In the genomic region with DNA sequence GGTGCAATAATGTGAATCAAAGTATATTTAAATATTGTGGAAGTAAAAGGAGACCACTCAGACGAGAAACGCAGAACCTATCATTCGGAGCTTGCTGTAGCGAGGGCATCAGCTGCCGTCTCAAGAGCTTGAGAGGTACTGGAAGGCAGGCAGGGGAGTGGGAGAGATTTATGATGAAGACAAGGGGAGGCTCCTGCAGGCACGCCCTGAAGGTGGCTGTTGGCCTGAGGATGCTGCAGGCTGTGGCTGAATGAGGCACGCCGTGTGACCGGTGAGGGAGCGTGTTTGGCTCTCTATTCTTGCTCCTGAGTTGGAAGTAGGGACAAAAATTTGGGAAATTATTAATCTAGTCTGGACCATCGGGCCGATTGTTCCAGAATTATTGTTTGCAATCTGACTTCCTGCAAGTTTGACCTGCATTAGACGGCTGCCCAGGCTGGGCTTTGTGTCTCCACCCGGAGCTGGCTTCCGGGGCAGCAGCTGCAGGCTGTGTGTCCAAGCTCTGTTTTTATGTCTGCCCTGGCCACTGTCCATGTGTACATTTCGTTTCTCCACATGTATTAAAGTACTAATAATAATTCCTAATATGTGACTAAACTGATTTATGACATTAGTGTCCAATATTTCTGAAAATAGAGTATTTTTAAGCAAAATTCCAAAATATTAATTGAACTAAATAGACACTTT, we compare ENCODE assay signal across 11 cellular contexts.
DNase-seq lines count a peak whose midpoint lies in the region; ATAC-seq, FAIRE-seq and TF ChIP-seq lines count a peak whose summit lies in the region.
"Had no signal": no experiment of that assay in that cellular context is flagged by ENCODE, and none has a peak within 500 bp of the region (broad histone marks: within the 10 kb centered on the region; RNA-seq: fewer than 3 reads in every experiment).

No MANE protein-coding gene starts in this region.

- POLR2A ChIA-PET in WTC11 (lab: Charles Lee), result interaction anchor here (0.9 kb wide), 1 partner anchor 30 kb away, joined by 3 read pairs; no protein-coding TSS in a partner anchor

- peak; percentile 38 for DNase-seq in AG08396 (ENCODE audit: low spot score)
- no peak for DNase-seq in WTC11 (ENCODE audit: low spot score)
- peak; percentile 74 to 81 (median 78) for DNase-seq in heart left ventricle
- peak; percentile 87 for DNase-seq in posterior vena cava (ENCODE audit: low spot score)
- no peak for DNase-seq in stimulated activated naive B cell treated with anti-CD40 and anti-IgM and Interleukin-4, amounts not matched to agents 10 μg/mL and 1 μg/mL and 100 μg/mL, for 72 hours
- DNase-seq in GM12892 (ENCODE audit: insufficient read length), result no peak
- DNase-seq: stimulated activated naive CD4-positive, alpha-beta T cell had no signal

- ATAC-seq in WTC11 (0 out of 2 replicates have a peak, but pooled peaks have one; percentile 20), heart left ventricle (peak; percentile 69 to 82 (median 78)), GM21360 (IDR thresholded peaks at IDR 0.05; ENCODE audit: unreplicated experiment) (no peak), HG03196 (IDR thresholded peaks at IDR 0.05; ENCODE audit: unreplicated experiment) (no peak)
- ATAC-seq in stimulated activated naive B cell treated with anti-CD40 and anti-IgM and Interleukin-4, amounts not matched to agents 10 μg/mL and 1 μg/mL and 100 μg/mL, for 72 hours (replicated peaks), result no peak

- FAIRE-seq in GM12892 (lab: Jason Lieb, UNC), result no peak

- H3K9me3 ChIP-seq in heart left ventricle, result no peaks in the 10 kb centered on the region
- H3K9me3 ChIP-seq: neutrophil had no signal

- H3K4me1 ChIP-seq in heart left ventricle, result peaks cover 3 to 36% (median 23%) of the 10 kb centered on the region in 12 donors
- H3K4me1 ChIP-seq: BLaER1 had no signal

- H3K27ac ChIP-seq in heart left ventricle, result peak overlapping the region; percentile 70 to 93 (median 88)
- H3K27ac ChIP-seq: BLaER1, neutrophil had no signal

- CTCF ChIA-PET in WTC11 (lab: Charles Lee), result interaction anchor here (1.0 kb wide), 1 partner anchor 61 kb away, joined by 3 read pairs; no protein-coding TSS in a partner anchor

- no peak overlapping the region for H3K27ac Mint-ChIP-seq in WTC11
- no peak overlapping the region for H3K27ac Mint-ChIP-seq in stimulated activated naive B cell treated with anti-CD40 and anti-IgM and Interleukin-4, amounts not matched to agents 10 μg/mL and 1 μg/mL and 100 μg/mL, for 72 hours

- TF ChIP-seq CTCF in WTC11 (IDR thresholded peaks at IDR 0.05) (no peak), heart left ventricle (IDR thresholded peaks at IDR 0.05) (no peak)

- WGBS in heart left ventricle, 4 donors, result 42 to 56% (median 49%) methylated on average over 16 of the region's 16 CpGs

- TF ChIP-seq POLR2A in heart left ventricle (IDR thresholded peaks at IDR 0.05) (no peak), GM12892 (IDR thresholded peaks at IDR 0.05; ENCODE audit: low read depth, low read length) (no peak)

- no peaks in the 10 kb centered on the region for H3K9me3 Mint-ChIP-seq in WTC11
- H3K9me3 Mint-ChIP-seq in stimulated activated naive B cell treated with anti-CD40 and anti-IgM and Interleukin-4, amounts not matched to agents 10 μg/mL and 1 μg/mL and 100 μg/mL, for 72 hours, result peaks cover 5 to 8% of the 10 kb centered on the region in 2 donors

- intact Hi-C loops in heart left ventricle (cut with DNase I) (loop anchor here in 5 of 10 donors (1.0 to 10.0 kb wide), 7 partner anchors 41 to 293 kb away; a partner anchor contains a TSS), posterior vena cava (cut with DNase I) (no loop called here)

- H3K4me3 ChIP-seq in heart left ventricle, result peak overlapping the region in 6 of 12 donors; percentile 1 to 17 (median 5)
- H3K4me3 ChIP-seq: BLaER1 had no signal

- no peaks in the 10 kb centered on the region for H3K36me3 Mint-ChIP-seq in WTC11
- no peaks in the 10 kb centered on the region for H3K36me3 Mint-ChIP-seq in stimulated activated naive B cell treated with anti-CD40 and anti-IgM and Interleukin-4, amounts not matched to agents 10 μg/mL and 1 μg/mL and 100 μg/mL, for 72 hours

- no peaks in the 10 kb centered on the region for H3K27me3 ChIP-seq in heart left ventricle
- H3K27me3 ChIP-seq: BLaER1, neutrophil had no signal

- no peak overlapping the region for H3K4me3 Mint-ChIP-seq in WTC11
- no peak overlapping the region for H3K4me3 Mint-ChIP-seq in stimulated activated naive B cell treated with anti-CD40 and anti-IgM and Interleukin-4, amounts not matched to agents 10 μg/mL and 1 μg/mL and 100 μg/mL, for 72 hours

- H3K27me3 Mint-ChIP-seq in WTC11 (ENCODE audit: low read depth), result no peaks in the 10 kb centered on the region
- peaks cover 13 to 14% of the 10 kb centered on the region in 2 donors for H3K27me3 Mint-ChIP-seq in stimulated activated naive B cell treated with anti-CD40 and anti-IgM and Interleukin-4, amounts not matched to agents 10 μg/mL and 1 μg/mL and 100 μg/mL, for 72 hours

- H3K36me3 ChIP-seq in heart left ventricle, result no peaks in the 10 kb centered on the region
- H3K36me3 ChIP-seq: BLaER1, neutrophil had no signal

- H3K4me1 Mint-ChIP-seq in WTC11, result peaks cover 17% of the 10 kb centered on the region
- H3K4me1 Mint-ChIP-seq in stimulated activated naive B cell treated with anti-CD40 and anti-IgM and Interleukin-4, amounts not matched to agents 10 μg/mL and 1 μg/mL and 100 μg/mL, for 72 hours, result peaks cover 4 to 7% of the 10 kb centered on the region in 2 donors

TF ChIP-seq in WTC11, 78 proteins besides CTCF, POLR2A, EP300 and RAD21:
- TF ChIP-seq, protein P1, sequence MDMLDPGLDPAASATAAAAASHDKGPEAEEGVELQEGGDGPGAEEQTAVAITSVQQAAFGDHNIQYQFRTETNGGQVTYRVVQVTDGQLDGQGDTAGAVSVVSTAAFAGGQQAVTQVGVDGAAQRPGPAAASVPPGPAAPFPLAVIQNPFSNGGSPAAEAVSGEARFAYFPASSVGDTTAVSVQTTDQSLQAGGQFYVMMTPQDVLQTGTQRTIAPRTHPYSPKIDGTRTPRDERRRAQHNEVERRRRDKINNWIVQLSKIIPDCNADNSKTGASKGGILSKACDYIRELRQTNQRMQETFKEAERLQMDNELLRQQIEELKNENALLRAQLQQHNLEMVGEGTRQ (CRISPR knock-in tag; IDR thresholded peaks at IDR 0.05), result no peak
- TF ChIP-seq, protein P2, sequence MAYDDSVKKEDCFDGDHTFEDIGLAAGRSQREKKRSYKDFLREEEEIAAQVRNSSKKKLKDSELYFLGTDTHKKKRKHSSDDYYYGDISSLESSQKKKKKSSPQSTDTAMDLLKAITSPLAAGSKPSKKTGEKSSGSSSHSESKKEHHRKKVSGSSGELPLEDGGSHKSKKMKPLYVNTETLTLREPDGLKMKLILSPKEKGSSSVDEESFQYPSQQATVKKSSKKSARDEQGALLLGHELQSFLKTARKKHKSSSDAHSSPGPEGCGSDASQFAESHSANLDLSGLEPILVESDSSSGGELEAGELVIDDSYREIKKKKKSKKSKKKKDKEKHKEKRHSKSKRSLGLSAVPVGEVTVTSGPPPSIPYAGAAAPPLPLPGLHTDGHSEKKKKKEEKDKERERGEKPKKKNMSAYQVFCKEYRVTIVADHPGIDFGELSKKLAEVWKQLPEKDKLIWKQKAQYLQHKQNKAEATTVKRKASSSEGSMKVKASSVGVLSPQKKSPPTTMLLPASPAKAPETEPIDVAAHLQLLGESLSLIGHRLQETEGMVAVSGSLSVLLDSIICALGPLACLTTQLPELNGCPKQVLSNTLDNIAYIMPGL (CRISPR knock-in tag; IDR thresholded peaks at IDR 0.05), result no peak
- TF ChIP-seq, protein P3, sequence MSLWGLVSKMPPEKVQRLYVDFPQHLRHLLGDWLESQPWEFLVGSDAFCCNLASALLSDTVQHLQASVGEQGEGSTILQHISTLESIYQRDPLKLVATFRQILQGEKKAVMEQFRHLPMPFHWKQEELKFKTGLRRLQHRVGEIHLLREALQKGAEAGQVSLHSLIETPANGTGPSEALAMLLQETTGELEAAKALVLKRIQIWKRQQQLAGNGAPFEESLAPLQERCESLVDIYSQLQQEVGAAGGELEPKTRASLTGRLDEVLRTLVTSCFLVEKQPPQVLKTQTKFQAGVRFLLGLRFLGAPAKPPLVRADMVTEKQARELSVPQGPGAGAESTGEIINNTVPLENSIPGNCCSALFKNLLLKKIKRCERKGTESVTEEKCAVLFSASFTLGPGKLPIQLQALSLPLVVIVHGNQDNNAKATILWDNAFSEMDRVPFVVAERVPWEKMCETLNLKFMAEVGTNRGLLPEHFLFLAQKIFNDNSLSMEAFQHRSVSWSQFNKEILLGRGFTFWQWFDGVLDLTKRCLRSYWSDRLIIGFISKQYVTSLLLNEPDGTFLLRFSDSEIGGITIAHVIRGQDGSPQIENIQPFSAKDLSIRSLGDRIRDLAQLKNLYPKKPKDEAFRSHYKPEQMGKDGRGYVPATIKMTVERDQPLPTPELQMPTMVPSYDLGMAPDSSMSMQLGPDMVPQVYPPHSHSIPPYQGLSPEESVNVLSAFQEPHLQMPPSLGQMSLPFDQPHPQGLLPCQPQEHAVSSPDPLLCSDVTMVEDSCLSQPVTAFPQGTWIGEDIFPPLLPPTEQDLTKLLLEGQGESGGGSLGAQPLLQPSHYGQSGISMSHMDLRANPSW (CRISPR knock-in tag; conservative IDR thresholded peaks at IDR 0.05; ENCODE audit: low read depth), result no peak
- no peak for TF ChIP-seq ZBTB21 (CRISPR knock-in tag; IDR thresholded peaks at IDR 0.05; ENCODE audit: borderline replicate concordance)
- TF ChIP-seq, protein P4, sequence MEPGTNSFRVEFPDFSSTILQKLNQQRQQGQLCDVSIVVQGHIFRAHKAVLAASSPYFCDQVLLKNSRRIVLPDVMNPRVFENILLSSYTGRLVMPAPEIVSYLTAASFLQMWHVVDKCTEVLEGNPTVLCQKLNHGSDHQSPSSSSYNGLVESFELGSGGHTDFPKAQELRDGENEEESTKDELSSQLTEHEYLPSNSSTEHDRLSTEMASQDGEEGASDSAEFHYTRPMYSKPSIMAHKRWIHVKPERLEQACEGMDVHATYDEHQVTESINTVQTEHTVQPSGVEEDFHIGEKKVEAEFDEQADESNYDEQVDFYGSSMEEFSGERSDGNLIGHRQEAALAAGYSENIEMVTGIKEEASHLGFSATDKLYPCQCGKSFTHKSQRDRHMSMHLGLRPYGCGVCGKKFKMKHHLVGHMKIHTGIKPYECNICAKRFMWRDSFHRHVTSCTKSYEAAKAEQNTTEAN (CRISPR knock-in tag; IDR thresholded peaks at IDR 0.05), result no peak
- TF ChIP-seq FOXP1 (CRISPR knock-in tag; IDR thresholded peaks at IDR 0.05; ENCODE audit: borderline replicate concordance), result no peak

Comparison
In these comparisons a context has a peak if more than half of its experiments do, and no peak if none do; other contexts are left out.
1. DNase-seq: peak in AG08396 (single experiment), heart left ventricle (5 of 5) and posterior vena cava (single experiment); none in WTC11 (single experiment), stimulated activated naive B cell treated with anti-CD40 and anti-IgM and Interleukin-4, amounts not matched to agents 10 μg/mL and 1 μg/mL and 100 μg/mL, for 72 hours (single experiment) and GM12892 (single experiment).
2. ATAC-seq: peak in WTC11 (single experiment) and heart left ventricle (4 of 4); none in GM21360 (single experiment), HG03196 (single experiment) and stimulated activated naive B cell treated with anti-CD40 and anti-IgM and Interleukin-4, amounts not matched to agents 10 μg/mL and 1 μg/mL and 100 μg/mL, for 72 hours (0 of 2).